8 cellular contexts compared by ENCODE assay signal in genomic region chr19:36679455-36679854, GRCh38.
"Had no signal": no experiment of that assay in that cellular context is flagged by ENCODE, and none has a peak within 500 bp of the region (broad histone marks: within the 10 kb centered on the region; RNA-seq: fewer than 3 reads in every experiment).

No MANE protein-coding gene starts in this region.

- ATAC-seq: GM12878 had no signal

- DNase-seq: GDM1, GF-D8 had no signal

- H3K4me3 ChIP-seq: GM12878 had no signal

- FAIRE-seq: G401.6, GM12878, GM12891, GM12892, GM18507, GM19239 had no signal
